Comparison of ENCODE assay signal across 13 cellular contexts in the genomic region with DNA sequence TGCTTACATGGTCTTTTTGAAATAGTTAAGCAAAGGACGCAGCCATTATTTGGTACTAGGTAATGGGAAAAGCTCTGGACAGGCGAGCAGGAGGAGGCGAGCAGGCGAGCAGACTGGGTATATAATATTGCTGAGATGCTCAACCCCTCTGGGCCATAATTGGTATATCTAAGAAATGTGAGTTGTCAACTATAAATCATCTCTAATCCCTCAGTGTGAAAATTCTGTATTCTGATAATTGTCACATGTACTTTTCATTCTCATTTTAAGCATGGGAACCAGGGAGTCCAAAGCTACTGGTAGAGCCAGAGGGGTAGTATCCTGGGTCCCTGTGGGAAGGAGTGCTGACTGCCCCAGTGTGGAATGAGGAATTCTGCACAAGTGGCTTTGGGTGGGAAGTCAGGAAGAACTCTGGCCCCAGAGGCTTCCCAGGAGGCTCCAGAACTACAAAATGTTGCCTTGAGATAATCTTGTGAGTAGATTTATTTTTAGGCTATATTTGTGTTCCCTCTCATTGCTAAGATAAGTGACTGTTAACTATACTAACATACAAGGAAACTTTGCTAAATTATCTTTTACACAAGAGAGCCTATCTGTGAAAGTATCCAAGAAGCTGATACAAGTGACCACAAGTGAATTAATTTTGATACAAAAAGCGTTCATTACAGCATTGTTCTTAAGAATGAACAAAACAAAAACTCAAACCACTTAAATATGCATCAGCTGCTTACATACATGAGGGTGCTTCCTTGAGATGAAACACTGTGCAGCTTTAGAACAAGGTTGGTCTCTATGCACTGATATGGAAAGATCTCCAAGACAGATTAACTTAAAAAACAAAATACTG.
DNase-seq lines count a peak whose midpoint lies in the region; ATAC-seq, FAIRE-seq and TF ChIP-seq lines count a peak whose summit lies in the region.
"Had no signal": no experiment of that assay in that cellular context is flagged by ENCODE, and none has a peak within 500 bp of the region (broad histone marks: within the 10 kb centered on the region; RNA-seq: fewer than 3 reads in every experiment).

No MANE protein-coding gene starts in this region.

- TF ChIP-seq POLR2A in K562 (conservative IDR thresholded peaks at IDR 0.05) (no peak), H54 (IDR thresholded peaks at IDR 0.05; ENCODE audit: low read depth, low read length) (no peak)

- POLR2A ChIA-PET in CD4-positive, alpha-beta memory T cell (lab: Charles Lee; ENCODE audit: partially characterized antibody): interaction anchor here (0.6 to 3.9 kb wide), 6 partner anchors 13 to 107 kb away, joined by 3 to 44 read pairs (median 4); no protein-coding TSS in a partner anchor
- POLR2A ChIA-PET in K562 (lab: Yijun Ruan, JAX): interaction anchor here (0.7 to 1.4 kb wide), 2 partner anchors 12 to 107 kb away, joined by 3 to 4 read pairs; no protein-coding TSS in a partner anchor

- FAIRE-seq in K562 (lab: Jason Lieb, UNC) (no peak), H54 (lab: Jason Lieb, UNC) (no peak)
- FAIRE-seq: GM18507, small intestine had no signal

- peaks cover 5% of the 10 kb centered on the region for H3K36me3 ChIP-seq in CD4-positive, alpha-beta memory T cell (ENCODE audit: insufficient read depth, low read length)
- H3K36me3 ChIP-seq in K562 (ENCODE audit: control insufficient read depth, insufficient read depth, low read length): peaks cover 19% of the 10 kb centered on the region; the same call in 2 of the 3 replicates
- H3K36me3 ChIP-seq: ascending aorta had no signal

- H3K9me3 Mint-ChIP-seq in CD4-positive, alpha-beta memory T cell: no peaks in the 10 kb centered on the region
- peaks cover 0 to under 1% of the 10 kb centered on the region in 2 donors for H3K9me3 Mint-ChIP-seq in natural killer cell

- intact Hi-C loops in CD4-positive, alpha-beta memory T cell (cut with micrococcal nuclease): no loop called here
- intact Hi-C loops in K562 (cut with micrococcal nuclease): no loop called here
- intact Hi-C loops in natural killer cell (cut with micrococcal nuclease): no loop called here

- BruUV-seq in K562 (replicated peaks; lab: Mats Ljungman, UMichigan): no TSS peak

- H3K79me2 ChIP-seq in K562 (ENCODE audit: control insufficient read depth, insufficient read depth, low read length): peaks cover 95% of the 10 kb centered on the region

- H3K9me1 ChIP-seq in K562 (ENCODE audit: control insufficient read depth, insufficient read depth, low read length): no peaks in the 10 kb centered on the region

- TF ChIP-seq CTCF in HL-60 (IDR thresholded peaks at IDR 0.05; ENCODE audit: insufficient read depth, low read length) (no peak), K562 (IDR thresholded peaks at IDR 0.05 in 2 of 3, conservative IDR thresholded peaks at IDR 0.05 in 1 of 3; ENCODE audit: insufficient read depth in 2 of 3, low read depth in 1 of 3, low read length in 3 of 3) (no peak), natural killer cell (IDR thresholded peaks at IDR 0.05) (no peak), foreskin fibroblast (IDR thresholded peaks at IDR 0.05; ENCODE audit: low read depth, low read length) (no peak)

- H3K4me3 Mint-ChIP-seq in CD4-positive, alpha-beta memory T cell: peak overlapping the region; percentile 0 to 92 (median 88)
- H3K4me3 Mint-ChIP-seq in natural killer cell: peak overlapping the region; percentile 41

- in situ Hi-C loops in K562 (cut with MboI): no loop called here

- H3K4me2 ChIP-seq in K562 (ENCODE audit: insufficient read depth, low read length): peak overlapping the region; percentile 6; the same call in 1 of the 2 replicates

- H3K27ac Mint-ChIP-seq in CD4-positive, alpha-beta memory T cell: peak overlapping the region; percentile 96 to 99 (median 98)
- peak overlapping the region; percentile 58 to 89 for H3K27ac Mint-ChIP-seq in natural killer cell

- TF ChIP-seq EP300 in K562 (IDR thresholded peaks at IDR 0.05; ENCODE audit: low read length): no peak

- no peak overlapping the region for H2AFZ ChIP-seq in K562 (ENCODE audit: low read depth, low read length)

- WGBS in K562 (ENCODE audit: insufficient coverage, low coverage, missing lambda C conversion rate): 48% methylated on average over 5 of the region's 5 CpGs

- H3K27me3 ChIP-seq in CD4-positive, alpha-beta memory T cell (ENCODE audit: insufficient read depth, low read length): no peaks in the 10 kb centered on the region
- H3K27me3 ChIP-seq in HL-60 (ENCODE audit: insufficient read depth, poor library complexity, severe bottlenecking) (no peaks in the 10 kb centered on the region), K562 (ENCODE audit: control insufficient read depth in 2 of 2, insufficient read depth in 2 of 2, low read length in 2 of 2) (no peaks in the 10 kb centered on the region)
- H3K27me3 ChIP-seq: ascending aorta had no signal

- H3K4me3 ChIP-seq in CD4-positive, alpha-beta memory T cell (ENCODE audit: low read length in 2 of 2): no peak overlapping the region
- H3K4me3 ChIP-seq in HL-60 (replicated peaks; ENCODE audit: insufficient read depth, low read length): no peak overlapping the region
- no peak overlapping the region for H3K4me3 ChIP-seq in K562
- H3K4me3 ChIP-seq in foreskin fibroblast (ENCODE audit: low read depth in 1 of 2, low read length in 2 of 2): no peak overlapping the region
- H3K4me3 ChIP-seq: ascending aorta had no signal

- H3K9ac ChIP-seq in K562 (ENCODE audit: insufficient read depth in 1 of 2, low read depth in 2 of 2, low read length in 2 of 2): peak overlapping the region in 1 of 2 experiments; percentile 65; a peak in 1 of 4 replicates

- peak overlapping the region; percentile 88 for H3K27ac ChIP-seq in CD4-positive, alpha-beta memory T cell (ENCODE audit: low read depth, low read length)
- H3K27ac ChIP-seq in HL-60 (replicated peaks): 0 out of 2 replicates have a peak overlapping the region, but pooled peaks have one; percentile 34
- H3K27ac ChIP-seq in K562 (ENCODE audit: extremely low read depth, low read depth, low read length): no peak overlapping the region

- TF ChIP-seq RAD21 in K562 (CRISPR knock-in tag; conservative IDR thresholded peaks at IDR 0.05 in 1 of 2, IDR thresholded peaks at IDR 0.05 in 1 of 2): no peak

- peaks cover 31 to 51% of the 10 kb centered on the region in 2 donors for H3K36me3 Mint-ChIP-seq in CD4-positive, alpha-beta memory T cell
- H3K36me3 Mint-ChIP-seq in natural killer cell: no peaks in the 10 kb centered on the region

- H4K20me1 ChIP-seq in K562 (replicated peaks; ENCODE audit: control insufficient read depth, insufficient read depth, low read length): 0 out of 2 replicates have a peak, but pooled peaks cover 4% of the 10 kb centered on the region

- H3K9me3 ChIP-seq in CD4-positive, alpha-beta memory T cell (ENCODE audit: control insufficient read depth in 1 of 2, low read length in 2 of 2): no peaks in the 10 kb centered on the region
- H3K9me3 ChIP-seq in K562 (replicated peaks; ENCODE audit: control insufficient read depth, insufficient read depth, low read depth, low read length): no peaks in the 10 kb centered on the region
- H3K9me3 ChIP-seq: ascending aorta had no signal

- peaks cover 85 to 100% (median 93%) of the 10 kb centered on the region in 4 donors for H3K4me1 Mint-ChIP-seq in CD4-positive, alpha-beta memory T cell
- peaks cover 94 to 96% of the 10 kb centered on the region in 2 donors for H3K4me1 Mint-ChIP-seq in natural killer cell

- CTCF ChIA-PET in CD4-positive, alpha-beta memory T cell (lab: Charles Lee; ENCODE audit: partially characterized antibody): interaction anchor here (0.9 to 2.4 kb wide), 3 partner anchors 12 to 76 kb away, joined by 3 to 8 read pairs (median 6); no protein-coding TSS in a partner anchor
- CTCF ChIA-PET in K562 (lab: Yijun Ruan, JAX; ENCODE audit: low intra/inter-chr PET ratio): no interaction called here

- H3K27me3 Mint-ChIP-seq in CD4-positive, alpha-beta memory T cell: no peaks in the 10 kb centered on the region
- H3K27me3 Mint-ChIP-seq in natural killer cell (ENCODE audit: low read depth in 2 of 2): no peaks in the 10 kb centered on the region

- ATAC-seq in K562 (no peak), natural killer cell (no peak)

- DNase-seq in CD4-positive, alpha-beta memory T cell: no peak
- no peak for DNase-seq in HL-60 (ENCODE audit: low read depth in 1 of 2, low spot score in 1 of 2)
- no peak for DNase-seq in K562 (ENCODE audit: extremely low read depth in 1 of 4, low spot score in 3 of 4)
- DNase-seq in natural killer cell: no peak
- DNase-seq in foreskin fibroblast: no peak
- DNase-seq in H54 (ENCODE audit: insufficient read length, low spot score): no peak
- no peak for DNase-seq in occipital lobe (lab: John Stamatoyannopoulos, UW)
- DNase-seq: NCI-H1105 treated with DMSO at 0.1 percent for 48 hours, NCI-H510A treated with DMSO at 0.1 percent for 48 hours, SHP77 treated with DMSO at 0.1 percent for 48 hours, small intestine had no signal

- H3K4me1 ChIP-seq in CD4-positive, alpha-beta memory T cell (ENCODE audit: insufficient read depth, low read length): peaks cover 100% of the 10 kb centered on the region
- peaks cover 6 to 60% of the 10 kb centered on the region in 2 experiments; a peak in 4 of 5 replicates for H3K4me1 ChIP-seq in K562 (replicated peaks in 1 of 2; ENCODE audit: control insufficient read depth in 2 of 2, insufficient read depth in 2 of 2, low read length in 2 of 2)

TF ChIP-seq in K562, 482 proteins besides CTCF, POLR2A, EP300 and RAD21 (continues in another document):
- TF ChIP-seq, protein P1, sequence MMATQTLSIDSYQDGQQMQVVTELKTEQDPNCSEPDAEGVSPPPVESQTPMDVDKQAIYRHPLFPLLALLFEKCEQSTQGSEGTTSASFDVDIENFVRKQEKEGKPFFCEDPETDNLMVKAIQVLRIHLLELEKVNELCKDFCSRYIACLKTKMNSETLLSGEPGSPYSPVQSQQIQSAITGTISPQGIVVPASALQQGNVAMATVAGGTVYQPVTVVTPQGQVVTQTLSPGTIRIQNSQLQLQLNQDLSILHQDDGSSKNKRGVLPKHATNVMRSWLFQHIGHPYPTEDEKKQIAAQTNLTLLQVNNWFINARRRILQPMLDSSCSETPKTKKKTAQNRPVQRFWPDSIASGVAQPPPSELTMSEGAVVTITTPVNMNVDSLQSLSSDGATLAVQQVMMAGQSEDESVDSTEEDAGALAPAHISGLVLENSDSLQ (IDR thresholded peaks at IDR 0.05): peak; percentile 82
- TF ChIP-seq HDAC1 (IDR thresholded peaks at IDR 0.05) (no peak), GTF2F1 (IDR thresholded peaks at IDR 0.05; ENCODE audit: low read depth, low read length) (no peak), MEIS2 (IDR thresholded peaks at IDR 0.05; ENCODE audit: partially characterized antibody) (peak; percentile 79), ESRRA (IDR thresholded peaks at IDR 0.05; ENCODE audit: borderline replicate concordance, low read depth) (no peak)
- TF ChIP-seq, protein P2, sequence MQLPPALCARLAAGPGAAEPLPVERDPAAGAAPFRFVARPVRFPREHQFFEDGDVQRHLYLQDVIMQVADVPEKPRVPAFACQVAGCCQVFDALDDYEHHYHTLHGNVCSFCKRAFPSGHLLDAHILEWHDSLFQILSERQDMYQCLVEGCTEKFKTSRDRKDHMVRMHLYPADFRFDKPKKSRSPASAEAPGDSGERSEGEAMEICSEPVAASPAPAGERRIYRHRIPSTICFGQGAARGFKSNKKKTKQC (CRISPR knock-in tag; IDR thresholded peaks at IDR 0.05): no peak
